ENCODE assay signal across 9 cellular contexts in genomic region chr5:18765304-18765703, GRCh38.
"Had no signal": no experiment of that assay in that cellular context is flagged by ENCODE, and none has a peak within 500 bp of the region (broad histone marks: within the 10 kb centered on the region; RNA-seq: fewer than 3 reads in every experiment).

No MANE protein-coding gene starts in this region.

- H3K4me2 ChIP-seq: GM23338, KMS-11 had no signal

- H3K27ac ChIP-seq: KMS-11 had no signal

- H3K4me3 Mint-ChIP-seq: GM23338, H9 had no signal

- FAIRE-seq: H1, H54, HTR-8/SVneo had no signal

- H3K4me3 ChIP-seq: GM23338 had no signal

- H3K9ac ChIP-seq: KMS-11 had no signal

- H2AFZ ChIP-seq: GM23338 had no signal

- ATAC-seq: GM23338 had no signal

- H3K9me3 Mint-ChIP-seq: GM23338, H9 had no signal

- H3K27ac Mint-ChIP-seq: GM23338, H9 had no signal

- DNase-seq: H9, HCEC 1CT, Karpas-422, KBM-7 had no signal
